Comparison of ENCODE assay signal across 1 cellular context in genomic region chr6:33317668-33318425, GRCh38.
TF ChIP-seq lines count a peak whose summit lies in the region.

Gene ZBTB22, minus strand, starts transcription at chr6:33317744. Its CDS starts 828 bp downstream, at chr6:33316916.

TF ChIP-seq in HepG2, 621 proteins besides CTCF, POLR2A, EP300 and RAD21 (continued from another document and continues in another):
- no peak for TF ChIP-seq ZNF770 (CRISPR knock-in tag; IDR thresholded peaks at IDR 0.05)
- TF ChIP-seq MYNN (CRISPR knock-in tag; IDR thresholded peaks at IDR 0.05; ENCODE audit: low read depth): no peak
- peak; percentile 34; the same call in 1 of the 2 replicates for TF ChIP-seq NCOA2 (CRISPR knock-in tag; IDR thresholded peaks at IDR 0.05)
- TF ChIP-seq FOSL1 (CRISPR knock-in tag; IDR thresholded peaks at IDR 0.05; ENCODE audit: borderline replicate concordance): no peak
- no peak for TF ChIP-seq ZNF646 (CRISPR knock-in tag; IDR thresholded peaks at IDR 0.05)
- TF ChIP-seq GABPB1 (CRISPR knock-in tag; IDR thresholded peaks at IDR 0.05): peak; percentile 47; the same call in 1 of the 2 replicates
- TF ChIP-seq CCAR2 (optimal IDR thresholded peaks at IDR 0.05; ENCODE audit: low read depth, low read length): no peak
- no peak for TF ChIP-seq SNAI1 (CRISPR knock-in tag; IDR thresholded peaks at IDR 0.05; ENCODE audit: borderline replicate concordance)
- TF ChIP-seq ZBTB25 (CRISPR knock-in tag; IDR thresholded peaks at IDR 0.05): peak; percentile 46
- peak; percentile 40; the same call in 1 of the 2 replicates for TF ChIP-seq GATAD1 (CRISPR knock-in tag; IDR thresholded peaks at IDR 0.05)
- TF ChIP-seq ZC3H4 (CRISPR knock-in tag; IDR thresholded peaks at IDR 0.05; ENCODE audit: borderline replicate concordance): no peak; the same call in 1 of the 2 replicates
- TF ChIP-seq ZBTB33 (CRISPR knock-in tag; IDR thresholded peaks at IDR 0.05): no peak
- TF ChIP-seq ZNF737 (CRISPR knock-in tag; IDR thresholded peaks at IDR 0.05; ENCODE audit: borderline replicate concordance): no peak
- TF ChIP-seq HMGXB3 (CRISPR knock-in tag; IDR thresholded peaks at IDR 0.05; ENCODE audit: borderline replicate concordance): no peak
- TF ChIP-seq CEBPZ (IDR thresholded peaks at IDR 0.05; ENCODE audit: low read length): no peak
- no peak for TF ChIP-seq JUN (CRISPR knock-in tag; IDR thresholded peaks at IDR 0.05)
- no peak for TF ChIP-seq CBX1 (IDR thresholded peaks at IDR 0.05; ENCODE audit: low read depth)
- no peak for TF ChIP-seq TCF12 (IDR thresholded peaks at IDR 0.05)
- TF ChIP-seq TCF12 (CRISPR knock-in tag; IDR thresholded peaks at IDR 0.05): no peak
- no peak for TF ChIP-seq ZNF138 (CRISPR knock-in tag; IDR thresholded peaks at IDR 0.05; ENCODE audit: low read depth)
- no peak for TF ChIP-seq ZNF782 (CRISPR knock-in tag; IDR thresholded peaks at IDR 0.05; ENCODE audit: borderline replicate concordance)
- TF ChIP-seq RERE (CRISPR knock-in tag; IDR thresholded peaks at IDR 0.05; ENCODE audit: low read depth): no peak
- TF ChIP-seq ZNF616 (CRISPR knock-in tag; IDR thresholded peaks at IDR 0.05; ENCODE audit: low read depth): 0 out of 2 replicates have a peak, but pooled peaks have one; percentile 22
- no peak for TF ChIP-seq THAP7 (CRISPR knock-in tag; IDR thresholded peaks at IDR 0.05)
- no peak for TF ChIP-seq TP53 (CRISPR knock-in tag; conservative IDR thresholded peaks at IDR 0.05)
- no peak for TF ChIP-seq MLLT10 (CRISPR knock-in tag; IDR thresholded peaks at IDR 0.05)
- no peak for TF ChIP-seq SP5 (CRISPR knock-in tag; IDR thresholded peaks at IDR 0.05; ENCODE audit: borderline replicate concordance, low read depth)
